8 cellular contexts compared by ENCODE assay signal in the genomic region with DNA sequence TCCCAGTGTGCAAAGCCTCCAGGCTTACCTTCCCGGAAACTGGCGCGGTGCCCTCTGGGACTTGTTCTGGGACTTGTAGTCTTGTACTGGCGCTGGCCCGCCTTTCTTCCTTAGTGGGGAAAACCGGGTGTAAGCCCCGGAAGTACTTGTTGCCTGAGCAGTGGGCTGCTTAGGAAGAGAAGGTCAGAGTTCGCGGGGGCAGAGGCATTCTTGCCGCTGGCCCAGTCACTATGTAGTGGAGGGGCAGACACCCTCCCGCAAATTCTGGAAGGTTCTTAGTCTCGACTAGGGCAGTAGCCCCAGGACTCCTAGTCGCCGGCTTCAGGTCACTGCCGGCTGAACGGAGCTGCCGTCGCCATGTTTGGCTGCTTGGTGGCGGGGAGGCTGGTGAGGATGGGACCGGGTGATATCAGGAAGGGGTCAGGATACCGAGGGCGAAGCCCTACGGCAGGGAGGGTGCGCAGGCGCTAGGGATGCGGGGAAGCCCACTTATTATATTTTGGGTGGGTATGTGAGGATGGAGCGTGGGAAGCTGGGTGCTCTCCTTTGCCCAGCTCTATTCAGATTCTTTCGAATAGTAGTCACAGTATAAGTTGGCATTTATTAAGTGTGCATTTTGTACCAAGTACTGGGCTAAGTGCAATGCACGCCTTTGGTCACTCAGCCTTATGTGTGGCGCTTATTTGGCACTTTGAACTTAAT. TPM values are rescaled to one million over a fixed set of nuclear protein-coding genes. Genes with fewer than 3 reads are reported as not detected.
A peak's percentile ranks its signal among the peaks of the same experiment; 100 is the strongest.
DNase-seq lines count a peak whose midpoint lies in the region; ATAC-seq, FAIRE-seq and TF ChIP-seq lines count a peak whose summit lies in the region.

TSS of gene HIKESHI (plus strand) at position 149 of the 702 bp plus-strand sequence. CDS start at position 358, 209 bp downstream.

- peaks cover 6% of the 10 kb centered on the region for H3K79me1 ChIP-seq in trophoblast cell (ENCODE audit: low read length)

- H3K4me3 Mint-ChIP-seq in T-cell: peak within 1 kb of the TSS; percentile 100

- H3K14ac ChIP-seq in trophoblast cell (ENCODE audit: low read length): peak within 1 kb of the TSS; percentile 66

- H3K4me3 ChIP-seq in trophoblast cell (ENCODE audit: low read depth, low read length) (peak within 1 kb of the TSS; percentile 85), transverse colon (peak within 1 kb of the TSS; percentile 65 to 96 (median 83))

- H2BK5ac ChIP-seq in trophoblast cell (ENCODE audit: low read depth, low read length, poor library complexity): peak within 1 kb of the TSS; percentile 80

- H2AK5ac ChIP-seq in trophoblast cell (ENCODE audit: low read length): peak within 1 kb of the TSS; percentile 16

- peak within 1 kb of the TSS; percentile 59 for H4K12ac ChIP-seq in trophoblast cell (ENCODE audit: low read depth, low read length)

- peaks cover 5% of the 10 kb centered on the region for H3K79me2 ChIP-seq in trophoblast cell (ENCODE audit: control insufficient read depth, insufficient read depth, low read length, poor library complexity)

- peaks cover 6% of the 10 kb centered on the region for H3K36me3 Mint-ChIP-seq in T-cell

- H3K27me3 ChIP-seq in trophoblast cell (ENCODE audit: insufficient read depth, low read length) (no peaks in the 10 kb centered on the region), transverse colon (no peaks in the 10 kb centered on the region)

- H3K9me3 ChIP-seq in trophoblast cell (ENCODE audit: insufficient read depth, low read depth, low read length) (no peaks in the 10 kb centered on the region), transverse colon (no peaks in the 10 kb centered on the region)

- in situ Hi-C loops in transverse colon (cut with MboI; ENCODE audit: low pct_ligation_motif_present in 1 of 4, low pct_unique_long_range_greater_than_20kb in 1 of 4, low sequenced_read_pairs in 3 of 4): no loop called here

- 0% methylated on average over 30 of the region's 30 CpGs for WGBS in adipose tissue, 3 donors
- no CpG with 5 or more reads among the region's 30 CpGs for WGBS in trophoblast cell (ENCODE audit: extremely low coverage, insufficient coverage, insufficient read length)
- 0 to 1% methylated on average over 3 to 20 of the region's 30 CpGs for WGBS in transverse colon (ENCODE audit: low coverage in 1 of 2), 2 donors

- H3K4me1 Mint-ChIP-seq in T-cell: peaks cover 33 to 35% (median 34%) of the 10 kb centered on the region in 3 donors

- peak within 1 kb of the TSS; percentile 73 for H3K4me2 ChIP-seq in trophoblast cell (ENCODE audit: low read length)

- H3K4me1 ChIP-seq in trophoblast cell (ENCODE audit: control insufficient read depth in 1 of 2, insufficient read depth in 2 of 2, low read length in 2 of 2) (no peaks in the 10 kb centered on the region), transverse colon (peaks cover 0 to 14% (median 9%) of the 10 kb centered on the region in 4 donors)

- DNase-seq in GM12891 (ENCODE audit: insufficient read length, low spot score) (peak; percentile 51), NCI-H1436 treated with DMSO at 0.1 percent for 48 hours (lab: John Stamatoyannopoulos, UW) (peak; percentile 94), T-cell (peak; percentile 78 to 98 (median 91)), cardiac septum (ENCODE audit: low spot score) (peak; percentile 99), trophoblast cell (peak; percentile 96), transverse colon (peak; percentile 100)

- TF ChIP-seq POLR2A in GM12891 (IDR thresholded peaks at IDR 0.05; ENCODE audit: low read depth, low read length) (peak; percentile 88), transverse colon (IDR thresholded peaks at IDR 0.05) (peak; percentile 64)

- peak within 1 kb of the TSS; percentile 99 for H3K27ac Mint-ChIP-seq in T-cell

- H3K4ac ChIP-seq in trophoblast cell (ENCODE audit: low read depth, low read length): peak within 1 kb of the TSS; percentile 60

- peak; percentile 97 for ATAC-seq in HG02840 (IDR thresholded peaks at IDR 0.05; ENCODE audit: low FRiP score, unreplicated experiment)
- ATAC-seq in T-cell (replicated peaks in 1 of 4): peak; percentile 99 to 100 (median 100)

- CTCF ChIA-PET in T-cell (lab: Charles Lee): interaction anchor here in 1 of 2 donors (1.0 to 1.3 kb wide), 2 partner anchors 9 to 261 kb away, joined by 3 to 8 read pairs; no protein-coding TSS in a partner anchor

- FAIRE-seq in GM12891 (lab: Jason Lieb, UNC): peak; percentile 86

- peak within 1 kb of the TSS; percentile 33 for H2AFZ ChIP-seq in trophoblast cell (ENCODE audit: insufficient read depth, low read length, poor library complexity)

- intact Hi-C loops in cardiac septum (cut with DNase I): loop anchor here (1.0 to 5.0 kb wide), 2 partner anchors 57 to 445 kb away; partner anchors contain the start of gene CCDC83
- intact Hi-C loops in transverse colon (cut with DNase I; ENCODE audit: low total_unique reads): no loop called here

- POLR2A ChIA-PET in T-cell (lab: Charles Lee): interaction anchor here in 1 of 2 donors (0.6 to 0.9 kb wide), 2 partner anchors 637 to 669 kb away, joined by 3 read pairs; no protein-coding TSS in a partner anchor

- peak within 1 kb of the TSS; percentile 78 for H4K91ac ChIP-seq in trophoblast cell (ENCODE audit: low read depth, low read length)

- H4K8ac ChIP-seq in trophoblast cell (ENCODE audit: low read depth, low read length): peak within 1 kb of the TSS; percentile 86

- H3K23ac ChIP-seq in trophoblast cell (ENCODE audit: low read length): no peak within 1 kb of the TSS

- H3K27ac ChIP-seq in adipose tissue (ENCODE audit: low read depth, low read length) (no peak within 1 kb of the TSS), trophoblast cell (ENCODE audit: low read depth, low read length) (peak within 1 kb of the TSS; percentile 9), transverse colon (peak within 1 kb of the TSS; percentile 86 to 92 (median 87))

- no peak for TF ChIP-seq CTCF in transverse colon (IDR thresholded peaks at IDR 0.05)

- H3K36me3 ChIP-seq in trophoblast cell (ENCODE audit: control insufficient read depth in 1 of 2, insufficient read depth in 2 of 2, low read length in 2 of 2): no peaks in the 10 kb centered on the region
- H3K36me3 ChIP-seq in transverse colon: no peaks in the 10 kb centered on the region

- H3K9ac ChIP-seq in trophoblast cell (ENCODE audit: low read length): peak within 1 kb of the TSS; percentile 77

- no peak within 1 kb of the TSS for H2BK12ac ChIP-seq in trophoblast cell (ENCODE audit: low read length)

- H3K27me3 Mint-ChIP-seq in T-cell: peaks cover 0 to 3% of the 10 kb centered on the region in 2 donors

- no peaks in the 10 kb centered on the region for H3K9me3 Mint-ChIP-seq in T-cell

- TF ChIP-seq EP300 in transverse colon (IDR thresholded peaks at IDR 0.05; ENCODE audit: low read depth): no peak

- H2BK120ac ChIP-seq in trophoblast cell (ENCODE audit: insufficient read depth, low read length, poor library complexity): peak within 1 kb of the TSS; percentile 49

- peak within 1 kb of the TSS; percentile 91 for H3K18ac ChIP-seq in trophoblast cell (ENCODE audit: low read length)

TF ChIP-seq in GM12891, 5 proteins besides CTCF, POLR2A, EP300 and RAD21:
- peak; percentile 78; the same call in 1 of the 2 replicates for TF ChIP-seq TAF1 (IDR thresholded peaks at IDR 0.05; ENCODE audit: low read depth, low read length)
- TF ChIP-seq SPI1 (IDR thresholded peaks at IDR 0.05; ENCODE audit: low read depth, low read length): no peak
- TF ChIP-seq POU2F2 (IDR thresholded peaks at IDR 0.05; ENCODE audit: low read depth, low read length): peak; percentile 47; the same call in 1 of the 2 replicates
- no peak for TF ChIP-seq PAX5 (IDR thresholded peaks at IDR 0.05; ENCODE audit: insufficient read depth, low read length, severe bottlenecking)
- peak; percentile 79 for TF ChIP-seq POLR2AphosphoS5 (IDR thresholded peaks at IDR 0.05; ENCODE audit: low read depth, low read length)

RNA-seq across cellular contexts. Expression of gene HIKESHI, which starts in this region (rescaled TPM):
- polyA plus RNA-seq in GM12891 (2012; ENCODE audit: low read depth, missing spikeins): 62.1 TPM
- 10 to 100 TPM; 20.6 to 32.1 (median 28.7) TPM for total RNA-seq in T-cell
- 10 to 100 TPM; 22.3 to 54.4 (median 40.2) TPM for polyA plus RNA-seq in adipose tissue
- 37.4 TPM for total RNA-seq in cardiac septum
- polyA plus RNA-seq in trophoblast cell (2013): 77.6 and 79.3 TPM in 2 replicates
- 10 to 100 TPM in 3 of 4 donors, 1 to 10 TPM in 1; 2.2 to 18.7 (median 14.8) TPM for total RNA-seq in transverse colon
